8 cellular contexts compared by ENCODE assay signal in genomic region chr1:226548281-226549093, GRCh38. TPM values are rescaled to one million over a fixed set of nuclear protein-coding genes. Genes with fewer than 3 reads are reported as not detected.
DNase-seq lines count a peak whose midpoint lies in the region; TF ChIP-seq lines count a peak whose summit lies in the region.

Gene STUM, plus strand, starts transcription at chr1:226548764. Its CDS starts 141 bp downstream, at chr1:226548905.

- CTCF ChIA-PET in AG04449 (lab: Yijun Ruan, JAX) = interaction anchor here (0.7 to 3.4 kb wide), 12 partner anchors 14 to 888 kb away, joined by 3 to 15 read pairs (median 4); no protein-coding TSS in a partner anchor

- H3K27me3 ChIP-seq in thymus (ENCODE audit: control insufficient read depth, insufficient read depth) = peaks cover 42% of the 10 kb centered on the region

- H3K27me3 Mint-ChIP-seq in dendritic cell treated with granulocyte-macrophage colony-stimulating factor and Interleukin-4, amounts not matched to agents 40 ng/mL and 50 ng/mL, for 4 days = peaks cover 57% of the 10 kb centered on the region

- no peak for TF ChIP-seq POLR2A in erythroblast (IDR thresholded peaks at IDR 0.05; ENCODE audit: low read length)

- H3K4me3 ChIP-seq in AG04449 (ENCODE audit: low read depth, low read length) (peak within 1 kb of the TSS; percentile 29), SK-N-MC (peak within 1 kb of the TSS; percentile 82), thymus (ENCODE audit: low read length) (peak within 1 kb of the TSS; percentile 46)

- H3K27ac Mint-ChIP-seq in dendritic cell treated with granulocyte-macrophage colony-stimulating factor and Interleukin-4, amounts not matched to agents 40 ng/mL and 50 ng/mL, for 4 days = no peak within 1 kb of the TSS

- H3K9me3 Mint-ChIP-seq in dendritic cell treated with granulocyte-macrophage colony-stimulating factor and Interleukin-4, amounts not matched to agents 40 ng/mL and 50 ng/mL, for 4 days = no peaks in the 10 kb centered on the region

- no peaks in the 10 kb centered on the region for H3K36me3 ChIP-seq in SK-N-MC (ENCODE audit: insufficient read depth, low read length)
- H3K36me3 ChIP-seq in thymus (ENCODE audit: control insufficient read depth, insufficient read depth) = no peaks in the 10 kb centered on the region

- no peaks in the 10 kb centered on the region for H3K36me3 Mint-ChIP-seq in dendritic cell treated with granulocyte-macrophage colony-stimulating factor and Interleukin-4, amounts not matched to agents 40 ng/mL and 50 ng/mL, for 4 days (ENCODE audit: low read depth)

- DNase-seq in AG04449 (ENCODE audit: low read depth, low spot score) (no peak), GM13976 (ENCODE audit: low spot score) (peak; percentile 71), SK-N-MC (ENCODE audit: low read depth, low spot score) (no peak), lung microvascular endothelial cell (ENCODE audit: low read depth in 2 of 2) (peak; percentile 28 to 50), AML-193 (lab: John Stamatoyannopoulos, UW) (no peak), erythroblast (lab: John Stamatoyannopoulos, UW) (no peak)

- peak within 1 kb of the TSS; percentile 50 for H3K4me3 Mint-ChIP-seq in dendritic cell treated with granulocyte-macrophage colony-stimulating factor and Interleukin-4, amounts not matched to agents 40 ng/mL and 50 ng/mL, for 4 days

- H3K4me1 Mint-ChIP-seq in dendritic cell treated with granulocyte-macrophage colony-stimulating factor and Interleukin-4, amounts not matched to agents 40 ng/mL and 50 ng/mL, for 4 days (ENCODE audit: low read depth) = peaks cover 20% of the 10 kb centered on the region

- no peaks in the 10 kb centered on the region for H3K4me1 ChIP-seq in thymus (ENCODE audit: control insufficient read depth, insufficient read depth, low read length)

- H3K9me3 ChIP-seq in SK-N-MC (ENCODE audit: low read depth, low read length) (no peaks in the 10 kb centered on the region), thymus (ENCODE audit: control insufficient read depth) (no peaks in the 10 kb centered on the region)

- POLR2A ChIA-PET in AG04449 (lab: Yijun Ruan, JAX) = no interaction called here

- in situ Hi-C loops in GM13976 (cut with MboI; ENCODE audit: low sequenced_read_pairs, unreplicated experiment) = no loop called here

- 1% methylated on average over 82 of the region's 82 CpGs for WGBS in thymus

- no peak within 1 kb of the TSS for H3K27ac ChIP-seq in SK-N-MC
- H3K27ac ChIP-seq in thymus (ENCODE audit: low read depth) = no peak within 1 kb of the TSS

- TF ChIP-seq CTCF in AG04449 (IDR thresholded peaks at IDR 0.05; ENCODE audit: insufficient read depth, low read length, missing control alignments) = no peak
- TF ChIP-seq CTCF in GM13976 (IDR thresholded peaks at IDR 0.05; ENCODE audit: borderline replicate concordance, control extremely low read depth, extremely low read depth, insufficient read depth, missing control alignments) = no peak

- H3K9ac ChIP-seq in SK-N-MC (ENCODE audit: insufficient read length) = peak within 1 kb of the TSS; percentile 21

- intact Hi-C loops in dendritic cell treated with granulocyte-macrophage colony-stimulating factor and Interleukin-4, amounts not matched to agents 40 ng/mL and 50 ng/mL, for 4 days (cut with micrococcal nuclease) = loop anchor here (5.0 kb wide), 1 partner anchor 279 kb away; no protein-coding TSS in a partner anchor

RNA-seq across cellular contexts. Expression of gene STUM, which starts in this region (rescaled TPM):
- total RNA-seq in lung microvascular endothelial cell = under 0.01 and 0.20 TPM in 2 replicates
- polyA plus RNA-seq in thymus = 1.0 TPM

Comparison
In these comparisons a context has a peak if more than half of its experiments do, and no peak if none do; other contexts are left out.
1. Peak in DNase-seq in lung microvascular endothelial cell; RNA of the gene not detected or under 1 TPM.
2. H3K4me3 ChIP-seq: peak in every context shown above with its lines; median percentile 82 in SK-N-MC; 46 in thymus; 29 in AG04449.